In genomic region chr3:14601692-14602005, GRCh38 we compare ENCODE assay signal across 29 cellular contexts. TPM values are rescaled to one million over a fixed set of nuclear protein-coding genes. Genes with fewer than 3 reads are reported as not detected.
A peak's percentile ranks its signal among the peaks of the same experiment; 100 is the strongest.
DNase-seq lines count a peak whose midpoint lies in the region; ATAC-seq, FAIRE-seq and TF ChIP-seq lines count a peak whose summit lies in the region.
"Had no signal": no experiment of that assay in that cellular context is flagged by ENCODE, and none has a peak within 500 bp of the region (broad histone marks: within the 10 kb centered on the region; RNA-seq: fewer than 3 reads in every experiment).

No MANE protein-coding gene starts in this region.

- H3K79me1 ChIP-seq in neuronal stem cell (ENCODE audit: low read depth, low read length) = no peaks in the 10 kb centered on the region

- no peaks in the 10 kb centered on the region for H3K79me2 ChIP-seq in astrocyte (ENCODE audit: insufficient read depth, low read length)

- H3K27me3 ChIP-seq in astrocyte (ENCODE audit: insufficient read depth, low read length) (peaks cover 39% of the 10 kb centered on the region), iPS-15b (ENCODE audit: control insufficient read depth, insufficient read depth, low read length) (peaks cover 19% of the 10 kb centered on the region), neuronal stem cell (ENCODE audit: control insufficient read depth in 3 of 3, insufficient read depth in 3 of 3, low read depth in 1 of 3, low read length in 3 of 3) (peaks cover 6 to 83% (median 35%) of the 10 kb centered on the region in 3 experiments)
- H3K27me3 ChIP-seq: ascending aorta had no signal

- H3K36me3 ChIP-seq in HEK293 (ENCODE audit: control insufficient read depth in 2 of 2, insufficient read depth in 1 of 2, low read length in 2 of 2) = no peaks in the 10 kb centered on the region
- no peaks in the 10 kb centered on the region for H3K36me3 ChIP-seq in astrocyte (ENCODE audit: insufficient read depth, low read length)
- no peaks in the 10 kb centered on the region for H3K36me3 ChIP-seq in iPS-15b (ENCODE audit: control insufficient read depth, insufficient read depth, low read length)
- H3K36me3 ChIP-seq in neuronal stem cell (replicated peaks in 1 of 2; ENCODE audit: control insufficient read depth in 2 of 2, insufficient read depth in 2 of 2, low read length in 2 of 2) = no peaks in the 10 kb centered on the region
- H3K36me3 ChIP-seq: ascending aorta, right atrium auricular region, SJSA1, suprapubic skin, upper lobe of right lung had no signal

- peak overlapping the region; percentile 37 for H3K4me3 Mint-ChIP-seq in astrocyte (ENCODE audit: unreplicated experiment)
- H3K4me3 Mint-ChIP-seq: natural killer cell treated with Interleukin-12 subunit alpha and Interleukin-12 subunit beta and Interleukin-15 and Interleukin-18, amount 100 ng/mL, for 72 hours had no signal

- H2BK12ac ChIP-seq in neuronal stem cell (ENCODE audit: low read length) = no peak overlapping the region

- no peak overlapping the region for H2BK5ac ChIP-seq in neuronal stem cell (ENCODE audit: low read length)

- TF ChIP-seq CTCF in HEK293 (tag by site-specific recombination; IDR thresholded peaks at IDR 0.05) (no peak), astrocyte (IDR thresholded peaks at IDR 0.05; ENCODE audit: insufficient read depth, low read depth, low read length) (no peak)

- no peak overlapping the region for H3K27ac Mint-ChIP-seq in astrocyte (ENCODE audit: unreplicated experiment)
- H3K27ac Mint-ChIP-seq: natural killer cell treated with Interleukin-12 subunit alpha and Interleukin-12 subunit beta and Interleukin-15 and Interleukin-18, amount 100 ng/mL, for 72 hours had no signal

- DNase-seq in astrocyte (ENCODE audit: low read depth) = no peak
- no peak for DNase-seq in neuronal stem cell (ENCODE audit: low spot score)
- DNase-seq in Right ventricle myocardium superior = no peak
- DNase-seq in RPMI8226 = no peak
- DNase-seq: activated CD4-positive, alpha-beta T cell treated with anti-CD3 and anti-CD28 coated beads for 48 hours; activated gamma-delta T cell; C1 segment of cervical spinal cord; COR-L47; effector CD8-positive, alpha-beta T cell; NCI-H1048; NCI-H1694; NCI-H446; NCI-H774; stimulated activated CD4-positive, alpha-beta T cell treated with anti-CD3 and anti-CD28 coated beads, Interleukin-1b, Interleukin-23, amount 100 ng/mL, for 48 hours; stimulated activated naive CD4-positive, alpha-beta T cell treated with Interleukin-2 at 50 U/mL for 16 hours; T-helper 9 cell; upper lobe of right lung had no signal

- H4K20me1 ChIP-seq in astrocyte (ENCODE audit: insufficient read depth, low read length) = no peaks in the 10 kb centered on the region

- no peak overlapping the region for H3K4me3 ChIP-seq in HEK293 (ENCODE audit: low read depth, low read length)
- H3K4me3 ChIP-seq in astrocyte (ENCODE audit: insufficient read depth, low read depth, low read length) = no peak overlapping the region
- peak overlapping the region; percentile 56 for H3K4me3 ChIP-seq in iPS-15b (ENCODE audit: low read depth, low read length)
- no peak overlapping the region for H3K4me3 ChIP-seq in neuronal stem cell (ENCODE audit: low read length in 2 of 2)
- H3K4me3 ChIP-seq: lung, upper lobe of right lung had no signal

- H4K8ac ChIP-seq in neuronal stem cell (ENCODE audit: low read depth, low read length) = no peak overlapping the region

- peak overlapping the region; percentile 44 for H3K23ac ChIP-seq in neuronal stem cell (ENCODE audit: low read depth, low read length, poor library complexity)

- no peak for TF ChIP-seq POLR2A in GM18505 (IDR thresholded peaks at IDR 0.05; ENCODE audit: borderline replicate concordance, extremely low read depth, insufficient read depth, insufficient read length)

- H3K9me3 ChIP-seq in HEK293 (ENCODE audit: control insufficient read depth, insufficient read depth, low read depth, low read length) (no peaks in the 10 kb centered on the region), astrocyte (ENCODE audit: insufficient read depth, low read depth, low read length) (peaks cover 4% of the 10 kb centered on the region), iPS-15b (ENCODE audit: control insufficient read depth, insufficient read depth, low read length) (no peaks in the 10 kb centered on the region), neuronal stem cell (replicated peaks in 1 of 2; ENCODE audit: control insufficient read depth in 2 of 2, insufficient read depth in 1 of 2, low read depth in 1 of 2, low read length in 2 of 2) (peaks cover 0 to 3% of the 10 kb centered on the region in 2 donors)
- H3K9me3 ChIP-seq: ascending aorta, right atrium auricular region, SJSA1, suprapubic skin, upper lobe of right lung had no signal

- H3K18ac ChIP-seq in neuronal stem cell (ENCODE audit: low read length) = peak overlapping the region; percentile 65

- no peak for ATAC-seq in Right ventricle myocardium superior (ENCODE audit: poor library complexity)
- no peak for ATAC-seq in GM19395 (IDR thresholded peaks at IDR 0.05; ENCODE audit: unreplicated experiment)
- ATAC-seq in GM18505 (IDR thresholded peaks at IDR 0.05; ENCODE audit: unreplicated experiment) = no peak
- ATAC-seq: natural killer cell treated with Interleukin-12 subunit alpha and Interleukin-12 subunit beta and Interleukin-15 and Interleukin-18, amount 100 ng/mL, for 72 hours had no signal

- intact Hi-C loops in Right ventricle myocardium superior (cut with DNase I) = no loop called here

- no peak overlapping the region for H3K9ac ChIP-seq in astrocyte (ENCODE audit: low read length)
- no peak overlapping the region for H3K9ac ChIP-seq in iPS-15b (ENCODE audit: low read depth, low read length)
- H3K9ac ChIP-seq in neuronal stem cell (ENCODE audit: low read depth, low read length, poor library complexity) = no peak overlapping the region

- no peak for FAIRE-seq in astrocyte (lab: Jason Lieb, UNC)
- FAIRE-seq: GM12892 had no signal

- no peaks in the 10 kb centered on the region for H3K4me1 ChIP-seq in HEK293 (ENCODE audit: control insufficient read depth, insufficient read depth, low read length)
- peaks cover 4% of the 10 kb centered on the region for H3K4me1 ChIP-seq in astrocyte (ENCODE audit: insufficient read depth, low read length)
- peaks cover 5% of the 10 kb centered on the region for H3K4me1 ChIP-seq in iPS-15b (ENCODE audit: control insufficient read depth, insufficient read depth, low read length)
- H3K4me1 ChIP-seq in neuronal stem cell (ENCODE audit: control insufficient read depth in 2 of 2, insufficient read depth in 1 of 2, low read depth in 1 of 2, low read length in 2 of 2) = peaks cover 0 to 6% of the 10 kb centered on the region in 2 donors

- H3K4me2 ChIP-seq in astrocyte (ENCODE audit: low read length) (no peak overlapping the region), neuronal stem cell (ENCODE audit: insufficient read depth, low read length, poor library complexity, severe bottlenecking) (no peak overlapping the region)

- H3K9me3 Mint-ChIP-seq in astrocyte (ENCODE audit: unreplicated experiment) = no peaks in the 10 kb centered on the region

- H3K27me3 Mint-ChIP-seq in astrocyte (ENCODE audit: low read depth, unreplicated experiment) = peaks cover 44% of the 10 kb centered on the region

- H3K14ac ChIP-seq in neuronal stem cell (ENCODE audit: low read length) = no peak overlapping the region

- no CpG with 5 or more reads among the region's 4 CpGs for WGBS in neuronal stem cell (ENCODE audit: extremely low coverage in 2 of 2, insufficient read length in 2 of 2, insufficient replicate concordance in 1 of 2), 2 donors

- no peak overlapping the region for H2AK5ac ChIP-seq in neuronal stem cell (ENCODE audit: low read depth, low read length)

- no peak overlapping the region for H2BK120ac ChIP-seq in neuronal stem cell (ENCODE audit: low read depth, low read length)

- H3K27ac ChIP-seq in HEK293 (ENCODE audit: extremely low read depth, low read depth, low read length) (no peak overlapping the region), astrocyte (ENCODE audit: low read depth, low read length) (no peak overlapping the region), neuronal stem cell (replicated peaks; ENCODE audit: low read length) (no peak overlapping the region)
- H3K27ac ChIP-seq: ascending aorta, coronary artery, right atrium auricular region, SJSA1, suprapubic skin, upper lobe of right lung had no signal

- no peak overlapping the region for H3K4ac ChIP-seq in neuronal stem cell (ENCODE audit: low read length)

- H3K36me3 Mint-ChIP-seq in astrocyte (ENCODE audit: low read depth, unreplicated experiment) = no peaks in the 10 kb centered on the region

- peak overlapping the region; percentile 12 for H2BK15ac ChIP-seq in neuronal stem cell (ENCODE audit: low read length)

- CTCF ChIA-PET in HEK293 (lab: Yijun Ruan, JAX) = interaction anchor here (1.4 kb wide), 1 partner anchor 14 kb away, joined by 4 read pairs; no protein-coding TSS in a partner anchor

- POLR2A ChIA-PET in HEK293 (lab: Yijun Ruan, JAX) = no interaction called here

- H2AFZ ChIP-seq in astrocyte (ENCODE audit: low read depth, low read length) = no peak overlapping the region
- H2AFZ ChIP-seq in neuronal stem cell (ENCODE audit: low read length) = no peak overlapping the region

- peaks cover 12% of the 10 kb centered on the region for H3K4me1 Mint-ChIP-seq in astrocyte (ENCODE audit: low read depth, unreplicated experiment)

- H4K91ac ChIP-seq in neuronal stem cell (ENCODE audit: low read depth, low read length, poor library complexity) = no peak overlapping the region

TF ChIP-seq in HEK293, 187 proteins besides CTCF, POLR2A, EP300 and RAD21 (continues in another document):
- TF ChIP-seq ZNF174 (tag by site-specific recombination; IDR thresholded peaks at IDR 0.05) (no peak), ZNF132 (tag by site-specific recombination; IDR thresholded peaks at IDR 0.05; ENCODE audit: borderline replicate concordance) (no peak), SP2 (tag by site-specific recombination; IDR thresholded peaks at IDR 0.05) (no peak), ZNF510 (tag by site-specific recombination; IDR thresholded peaks at IDR 0.05; ENCODE audit: insufficient replicate concordance) (no peak)

RNA-seq across cellular contexts. Expression of gene CCDC174, which starts 49.9 kb away (rescaled TPM):
- 17.4 and 19.9 TPM in 2 replicates for total RNA-seq in astrocyte
- 15.4 TPM for polyA plus RNA-seq in neuronal stem cell (2013, experiment 1 of 2)
- polyA plus RNA-seq in neuronal stem cell (2013, experiment 2 of 2) = 16.2 TPM
- 12.6 TPM for total RNA-seq in Right ventricle myocardium superior
